11 cellular contexts compared by ENCODE assay signal in the genomic region with DNA sequence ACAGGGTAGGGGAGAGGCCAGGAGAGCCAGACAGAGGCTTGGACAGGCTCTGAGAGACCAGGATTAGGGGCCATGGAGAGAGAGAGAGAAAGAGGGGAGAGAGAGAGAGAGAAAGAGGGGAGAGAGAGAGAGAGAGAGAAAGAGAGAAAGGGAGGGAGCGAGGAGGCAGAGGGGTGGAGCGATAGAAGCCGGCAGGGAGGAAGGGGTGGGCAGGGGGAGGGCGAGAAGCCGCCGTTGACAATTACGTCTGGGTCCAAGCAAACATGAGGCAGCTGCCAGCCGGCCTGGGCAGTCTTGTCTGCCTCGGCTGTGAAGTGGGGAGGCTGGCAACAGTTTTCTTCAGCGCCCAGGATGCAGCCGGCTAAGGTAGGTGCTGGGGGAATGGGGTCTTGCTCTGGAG. TPM values are rescaled to one million over a fixed set of nuclear protein-coding genes. Genes with fewer than 3 reads are reported as not detected.
DNase-seq lines count a peak whose midpoint lies in the region; ATAC-seq and TF ChIP-seq lines count a peak whose summit lies in the region.
"Had no signal": no experiment of that assay in that cellular context is flagged by ENCODE, and none has a peak within 500 bp of the region (broad histone marks: within the 10 kb centered on the region; RNA-seq: fewer than 3 reads in every experiment).

A gene (plus strand): TSS at position 260 of the 400 bp plus-strand sequence. CDS start 92 bp downstream, at position 352.

- no peaks in the 10 kb centered on the region for H3K4me1 Mint-ChIP-seq in activated naive CD8-positive, alpha-beta T cell (ENCODE audit: low read depth)
- H3K4me1 Mint-ChIP-seq in activated naive CD8-positive, alpha-beta T cell treated with anti-CD3 and anti-CD28 coated beads for 36 hours, result no peaks in the 10 kb centered on the region
- peaks cover 8% of the 10 kb centered on the region for H3K4me1 Mint-ChIP-seq in stimulated activated naive CD8-positive, alpha-beta T cell treated with anti-CD3 and anti-CD28 coated beads, Interleukin-15, amount 100 ng/mL, for 72 hours

- H3K27ac ChIP-seq in thoracic aorta, result no peak within 1 kb of the TSS

- no peak for TF ChIP-seq CTCF in thoracic aorta (IDR thresholded peaks at IDR 0.05)

- H3K27me3 ChIP-seq in thoracic aorta (replicated peaks; ENCODE audit: insufficient read depth), result no peaks in the 10 kb centered on the region

- no peaks in the 10 kb centered on the region for H3K4me1 ChIP-seq in thoracic aorta (ENCODE audit: control insufficient read depth in 1 of 2, low read depth in 2 of 2)

- H3K4me3 Mint-ChIP-seq in activated naive CD8-positive, alpha-beta T cell, result no peak within 1 kb of the TSS
- no peak within 1 kb of the TSS for H3K4me3 Mint-ChIP-seq in activated naive CD8-positive, alpha-beta T cell treated with anti-CD3 and anti-CD28 coated beads for 36 hours
- no peak within 1 kb of the TSS for H3K4me3 Mint-ChIP-seq in stimulated activated naive CD8-positive, alpha-beta T cell treated with anti-CD3 and anti-CD28 coated beads, Interleukin-15, amount 100 ng/mL, for 72 hours
- H3K4me3 Mint-ChIP-seq: T-helper 1 cell treated with Interleukin-12 subunit alpha and Interleukin-12 subunit beta and Interleukin-4 antibody, amounts not matched to agents 30 μg/mL and 1 μg/mL, for 36 hours had no signal

- peaks cover under 1% of the 10 kb centered on the region for H3K9me3 Mint-ChIP-seq in activated naive CD8-positive, alpha-beta T cell (ENCODE audit: low read depth)
- H3K9me3 Mint-ChIP-seq in activated naive CD8-positive, alpha-beta T cell treated with anti-CD3 and anti-CD28 coated beads for 36 hours, result no peaks in the 10 kb centered on the region
- peaks cover 0 to 13% of the 10 kb centered on the region in 2 donors for H3K9me3 Mint-ChIP-seq in stimulated activated naive CD8-positive, alpha-beta T cell treated with anti-CD3 and anti-CD28 coated beads, Interleukin-15, amount 100 ng/mL, for 72 hours

- DNase-seq in activated naive CD8-positive, alpha-beta T cell treated with anti-CD3 and anti-CD28 coated beads for 36 hours, result no peak
- DNase-seq in SHP77 treated with DMSO at 0.1 percent for 48 hours (lab: John Stamatoyannopoulos, UW), result peak; percentile 60
- DNase-seq in iPS-NIHi11 (ENCODE audit: low spot score), result peak; percentile 80
- no peak for DNase-seq in thoracic aorta (ENCODE audit: low spot score)
- DNase-seq in mesenteric fat pad (ENCODE audit: low spot score), result no peak
- no peak for DNase-seq in stimulated activated naive CD8-positive, alpha-beta T cell treated with anti-CD3 and anti-CD28 coated beads, Interleukin-15, amount 100 ng/mL, for 72 hours
- DNase-seq: stimulated activated CD8-positive, alpha-beta memory T cell treated with anti-CD3 and anti-CD28 coated beads, Interleukin-4, amount 100 ng/mL, for 48 hours had no signal

- H3K36me3 ChIP-seq in thoracic aorta, result no peaks in the 10 kb centered on the region

- H3K4me3 ChIP-seq in thoracic aorta, result peak within 1 kb of the TSS; percentile 56

- H3K36me3 Mint-ChIP-seq in activated naive CD8-positive, alpha-beta T cell, result no peaks in the 10 kb centered on the region
- H3K36me3 Mint-ChIP-seq in activated naive CD8-positive, alpha-beta T cell treated with anti-CD3 and anti-CD28 coated beads for 36 hours, result no peaks in the 10 kb centered on the region

- H3K27me3 Mint-ChIP-seq in activated naive CD8-positive, alpha-beta T cell, result no peaks in the 10 kb centered on the region
- H3K27me3 Mint-ChIP-seq in activated naive CD8-positive, alpha-beta T cell treated with anti-CD3 and anti-CD28 coated beads for 36 hours, result peaks cover 7% of the 10 kb centered on the region
- H3K27me3 Mint-ChIP-seq in stimulated activated naive CD8-positive, alpha-beta T cell treated with anti-CD3 and anti-CD28 coated beads, Interleukin-15, amount 100 ng/mL, for 72 hours, result peaks cover 20% of the 10 kb centered on the region

- H3K27ac Mint-ChIP-seq in activated naive CD8-positive, alpha-beta T cell, result peak within 1 kb of the TSS; percentile 31
- H3K27ac Mint-ChIP-seq in activated naive CD8-positive, alpha-beta T cell treated with anti-CD3 and anti-CD28 coated beads for 36 hours, result no peak within 1 kb of the TSS
- peak within 1 kb of the TSS in 1 of 2 donors; percentile 84 for H3K27ac Mint-ChIP-seq in stimulated activated naive CD8-positive, alpha-beta T cell treated with anti-CD3 and anti-CD28 coated beads, Interleukin-15, amount 100 ng/mL, for 72 hours
- H3K27ac Mint-ChIP-seq: T-helper 1 cell treated with Interleukin-12 subunit alpha and Interleukin-12 subunit beta and Interleukin-4 antibody, amounts not matched to agents 30 μg/mL and 1 μg/mL, for 36 hours had no signal

- H3K9me3 ChIP-seq in thoracic aorta, result no peaks in the 10 kb centered on the region

- ATAC-seq in thoracic aorta (ENCODE audit: insufficient number of reproducible peaks, low FRiP score, low read depth), result no peak
- ATAC-seq in HG03280 (IDR thresholded peaks at IDR 0.05; ENCODE audit: unreplicated experiment), result no peak
- ATAC-seq in stimulated activated naive CD8-positive, alpha-beta T cell treated with anti-CD3 and anti-CD28 coated beads, Interleukin-15, amount 100 ng/mL, for 72 hours, result no peak

RNA-seq across cellular contexts. Expression of the gene that starts here (rescaled TPM):
- total RNA-seq in activated naive CD8-positive, alpha-beta T cell treated with anti-CD3 and anti-CD28 coated beads for 36 hours, result not detected
- total RNA-seq in thoracic aorta (10 to 100 TPM; 12.5 to 22.1 TPM), mesenteric fat pad (3.8 TPM)
- total RNA-seq: mononuclear cell had no signal

Comparison
In these comparisons a context has a peak if more than half of its experiments do, and no peak if none do; other contexts are left out.
1. DNase-seq: peak in SHP77 treated with DMSO at 0.1 percent for 48 hours (single experiment) and iPS-NIHi11 (single experiment); none in activated naive CD8-positive, alpha-beta T cell treated with anti-CD3 and anti-CD28 coated beads for 36 hours (single experiment), thoracic aorta (single experiment), mesenteric fat pad (single experiment) and stimulated activated naive CD8-positive, alpha-beta T cell treated with anti-CD3 and anti-CD28 coated beads, Interleukin-15, amount 100 ng/mL, for 72 hours (0 of 2).